16 cellular contexts compared by ENCODE assay signal in genomic region chr9:75633658-75634057, GRCh38.
DNase-seq lines count a peak whose midpoint lies in the region; ATAC-seq and TF ChIP-seq lines count a peak whose summit lies in the region.
"Had no signal": no experiment of that assay in that cellular context is flagged by ENCODE, and none has a peak within 500 bp of the region (broad histone marks: within the 10 kb centered on the region; RNA-seq: fewer than 3 reads in every experiment).

No MANE protein-coding gene starts in this region.

- peaks cover 7% of the 10 kb centered on the region for H3K9me3 Mint-ChIP-seq in nephron progenitor cell
- no peaks in the 10 kb centered on the region for H3K9me3 Mint-ChIP-seq in activated naive CD8-positive, alpha-beta T cell treated with anti-CD3 and anti-CD28 coated beads, Interleukin-2, amount 50 U/mL, for 24 hours
- no peaks in the 10 kb centered on the region for H3K9me3 Mint-ChIP-seq in activated CD4-positive, alpha-beta T cell treated with anti-CD3 and anti-CD28 coated beads, Interleukin-2, amount 10 ng/mL, durations not matched to agents 24 days and 14 days

- intact Hi-C loops in activated CD4-positive, alpha-beta T cell treated with anti-CD3 and anti-CD28 coated beads, Interleukin-2, amount 10 ng/mL, durations not matched to agents 24 days and 14 days (cut with micrococcal nuclease), result no loop called here

- ATAC-seq in activated naive CD8-positive, alpha-beta T cell treated with anti-CD3 and anti-CD28 coated beads, Interleukin-2, amount 50 U/mL, for 24 hours, result no peak
- ATAC-seq in GM21390 (IDR thresholded peaks at IDR 0.05; ENCODE audit: unreplicated experiment), result no peak

- H3K36me3 Mint-ChIP-seq in nephron progenitor cell (ENCODE audit: low read depth), result no peaks in the 10 kb centered on the region
- no peaks in the 10 kb centered on the region for H3K36me3 Mint-ChIP-seq in activated naive CD8-positive, alpha-beta T cell treated with anti-CD3 and anti-CD28 coated beads, Interleukin-2, amount 50 U/mL, for 24 hours (ENCODE audit: low read depth)
- no peaks in the 10 kb centered on the region for H3K36me3 Mint-ChIP-seq in activated CD4-positive, alpha-beta T cell treated with anti-CD3 and anti-CD28 coated beads, Interleukin-2, amount 10 ng/mL, durations not matched to agents 24 days and 14 days (ENCODE audit: low read depth)
- H3K36me3 Mint-ChIP-seq: CD4-positive, alpha-beta memory T cell had no signal

- no peak overlapping the region for H3K4me3 ChIP-seq in OCI-LY1 (ENCODE audit: low read depth, low read length, poor library complexity, severe bottlenecking)
- H3K4me3 ChIP-seq: GM23248, HAP-1 had no signal

- TF ChIP-seq CTCF in OCI-LY1 (IDR thresholded peaks at IDR 0.05; ENCODE audit: low read length) (no peak), nephron progenitor cell (IDR thresholded peaks at IDR 0.05) (no peak)

- peak; percentile 32 for DNase-seq in left kidney (ENCODE audit: low read depth, low spot score)
- DNase-seq in nephron progenitor cell, result no peak
- no peak for DNase-seq in activated naive CD8-positive, alpha-beta T cell treated with anti-CD3 and anti-CD28 coated beads, Interleukin-2, amount 50 U/mL, for 24 hours
- DNase-seq in activated CD4-positive, alpha-beta T cell treated with anti-CD3 and anti-CD28 coated beads, Interleukin-2, amount 10 ng/mL, durations not matched to agents 24 days and 14 days, result no peak
- DNase-seq: C1 segment of cervical spinal cord; Calu3; CD4-positive, alpha-beta memory T cell; COR-L47; DMS53; DMS79 treated with DMSO at 0.1 percent for 48 hours; GF-D8; GM23248; HFFc6 had no signal

- H3K27me3 ChIP-seq in OCI-LY1 (ENCODE audit: insufficient read depth, low read length), result no peaks in the 10 kb centered on the region

- H3K9me2 ChIP-seq in OCI-LY1 (ENCODE audit: low read depth, low read length), result no peaks in the 10 kb centered on the region

- H2AFZ ChIP-seq in OCI-LY1 (ENCODE audit: low read length), result no peak overlapping the region
- H2AFZ ChIP-seq: GM23248 had no signal

- H3K27me3 Mint-ChIP-seq in nephron progenitor cell (ENCODE audit: low read depth, poor library complexity), result no peaks in the 10 kb centered on the region
- no peaks in the 10 kb centered on the region for H3K27me3 Mint-ChIP-seq in activated naive CD8-positive, alpha-beta T cell treated with anti-CD3 and anti-CD28 coated beads, Interleukin-2, amount 50 U/mL, for 24 hours
- no peaks in the 10 kb centered on the region for H3K27me3 Mint-ChIP-seq in activated CD4-positive, alpha-beta T cell treated with anti-CD3 and anti-CD28 coated beads, Interleukin-2, amount 10 ng/mL, durations not matched to agents 24 days and 14 days

- H3K27ac Mint-ChIP-seq in nephron progenitor cell, result peak overlapping the region; percentile 94
- H3K27ac Mint-ChIP-seq in activated naive CD8-positive, alpha-beta T cell treated with anti-CD3 and anti-CD28 coated beads, Interleukin-2, amount 50 U/mL, for 24 hours, result no peak overlapping the region
- no peak overlapping the region for H3K27ac Mint-ChIP-seq in activated CD4-positive, alpha-beta T cell treated with anti-CD3 and anti-CD28 coated beads, Interleukin-2, amount 10 ng/mL, durations not matched to agents 24 days and 14 days
- H3K27ac Mint-ChIP-seq: CD4-positive, alpha-beta memory T cell; HFFc6 had no signal

- no peaks in the 10 kb centered on the region for H3K9me3 ChIP-seq in OCI-LY1 (ENCODE audit: low read length)
- H3K9me3 ChIP-seq: HAP-1 had no signal

- peak overlapping the region; percentile 60 for H3K27ac ChIP-seq in OCI-LY1 (ENCODE audit: low read depth, low read length, poor library complexity, severe bottlenecking)
- H3K27ac ChIP-seq: GM23248 had no signal

- H3K4me3 Mint-ChIP-seq in nephron progenitor cell, result no peak overlapping the region
- no peak overlapping the region for H3K4me3 Mint-ChIP-seq in activated naive CD8-positive, alpha-beta T cell treated with anti-CD3 and anti-CD28 coated beads, Interleukin-2, amount 50 U/mL, for 24 hours
- no peak overlapping the region for H3K4me3 Mint-ChIP-seq in activated CD4-positive, alpha-beta T cell treated with anti-CD3 and anti-CD28 coated beads, Interleukin-2, amount 10 ng/mL, durations not matched to agents 24 days and 14 days
- H3K4me3 Mint-ChIP-seq: CD4-positive, alpha-beta memory T cell; HFFc6 had no signal

- peaks cover 51% of the 10 kb centered on the region for H3K4me1 ChIP-seq in OCI-LY1 (ENCODE audit: insufficient read depth, low read length, severe bottlenecking)
- H3K4me1 ChIP-seq: HAP-1 had no signal

- H3K36me3 ChIP-seq in OCI-LY1 (ENCODE audit: insufficient read depth, low read length), result no peaks in the 10 kb centered on the region
- H3K36me3 ChIP-seq: HAP-1 had no signal

- H3K4me2 ChIP-seq in OCI-LY1 (ENCODE audit: low read length), result peak overlapping the region; percentile 23; the same call in 1 of the 2 replicates

- no peaks in the 10 kb centered on the region for H4K20me1 ChIP-seq in OCI-LY1 (ENCODE audit: insufficient read depth, low read length)

- peaks cover 19% of the 10 kb centered on the region for H3K4me1 Mint-ChIP-seq in nephron progenitor cell
- no peaks in the 10 kb centered on the region for H3K4me1 Mint-ChIP-seq in activated naive CD8-positive, alpha-beta T cell treated with anti-CD3 and anti-CD28 coated beads, Interleukin-2, amount 50 U/mL, for 24 hours
- H3K4me1 Mint-ChIP-seq in activated CD4-positive, alpha-beta T cell treated with anti-CD3 and anti-CD28 coated beads, Interleukin-2, amount 10 ng/mL, durations not matched to agents 24 days and 14 days, result no peaks in the 10 kb centered on the region
- H3K4me1 Mint-ChIP-seq: CD4-positive, alpha-beta memory T cell had no signal

- H3K9ac ChIP-seq in OCI-LY1 (ENCODE audit: low read length), result peak overlapping the region; percentile 16; the same call in 1 of the 2 replicates
- H3K9ac ChIP-seq: GM23248 had no signal

- H3F3A ChIP-seq in OCI-LY1 (ENCODE audit: insufficient read depth, low read length), result peaks cover 5% of the 10 kb centered on the region; the same call in 1 of the 2 replicates

- no peaks in the 10 kb centered on the region for H3K79me2 ChIP-seq in OCI-LY1 (ENCODE audit: insufficient read depth, low read length)
